In genomic region chr10:4310153-4310552, GRCh38 we compare ENCODE assay signal across 22 cellular contexts.
"Had no signal": no experiment of that assay in that cellular context is flagged by ENCODE, and none has a peak within 500 bp of the region (broad histone marks: within the 10 kb centered on the region; RNA-seq: fewer than 3 reads in every experiment).

No MANE protein-coding gene starts in this region.

- H3K36me3 ChIP-seq: ascending aorta, colonic mucosa, esophagus squamous epithelium, gastroesophageal sphincter, neutrophil, ovary, prostate gland, transverse colon, uterus had no signal

- ATAC-seq: activated CD8-positive, alpha-beta T cell treated with anti-CD3 and anti-CD28 coated beads, Interleukin-2, amount 10 ng/mL, durations not matched to agents 7 days and 5 days; activated naive CD4-positive, alpha-beta T cell treated with anti-CD3 and anti-CD28 coated beads, Interleukin-2, amount 50 U/mL, for 72 hours; effector memory CD8-positive, alpha-beta T cell; gastroesophageal sphincter; natural killer cell treated with Interleukin-12 subunit alpha and Interleukin-12 subunit beta and Interleukin-15 and Interleukin-18, amount 100 ng/mL, for 72 hours; stimulated activated naive B cell treated with anti-CD40 and anti-IgM and Interleukin-4, amounts not matched to agents 10 μg/mL and 1 μg/mL and 100 μg/mL, for 72 hours had no signal

- DNase-seq: activated CD4-positive, alpha-beta T cell treated with anti-CD3 and anti-CD28 coated beads for 1 hour; activated CD4-positive, alpha-beta T cell treated with anti-CD3 and anti-CD28 coated beads, Interleukin-2, amount 50 U/mL, for 1 hour; activated CD8-positive, alpha-beta T cell treated with anti-CD3 and anti-CD28 coated beads, Interleukin-2, amount 10 ng/mL, durations not matched to agents 7 days and 5 days; activated gamma-delta T cell; colonic mucosa; dorsolateral prefrontal cortex; effector memory CD8-positive, alpha-beta T cell; esophagus squamous epithelium; kidney glomerular epithelial cell; ovary; stimulated activated CD8-positive, alpha-beta memory T cell treated with anti-CD3 and anti-CD28 coated beads, Interleukin-4, amount 100 ng/mL, for 48 hours; stimulated activated naive B cell treated with anti-CD40 and anti-IgM and Interleukin-4, amounts not matched to agents 10 μg/mL and 1 μg/mL and 100 μg/mL, for 72 hours; T-helper 9 cell; transverse colon; uterus had no signal

- H3K4me1 ChIP-seq: colonic mucosa, prostate gland, transverse colon, uterus had no signal

- H3K4me3 ChIP-seq: ascending aorta, colonic mucosa, dorsolateral prefrontal cortex, esophagus squamous epithelium, gastroesophageal sphincter, ovary, prostate gland, skin epidermis, transverse colon, uterus had no signal

- H3K27me3 ChIP-seq: ascending aorta, colonic mucosa, esophagus squamous epithelium, gastroesophageal sphincter, neutrophil, ovary, transverse colon, uterus had no signal

- H3K9me3 ChIP-seq: ascending aorta, colonic mucosa, esophagus squamous epithelium, gastroesophageal sphincter, ovary, prostate gland, transverse colon, uterus had no signal

- H3K27ac ChIP-seq: ascending aorta, colonic mucosa, dorsolateral prefrontal cortex, esophagus squamous epithelium, neutrophil, ovary, prostate gland, skin epidermis, transverse colon, uterus had no signal
